Comparison of ENCODE assay signal across 9 cellular contexts in genomic region chr7:42945821-42946615, GRCh38. TPM values are rescaled to one million over a fixed set of nuclear protein-coding genes. Genes with fewer than 3 reads are reported as not detected.
DNase-seq lines count a peak whose midpoint lies in the region; ATAC-seq, FAIRE-seq and TF ChIP-seq lines count a peak whose summit lies in the region.
"Had no signal": no experiment of that assay in that cellular context is flagged by ENCODE, and none has a peak within 500 bp of the region (broad histone marks: within the 10 kb centered on the region; RNA-seq: fewer than 3 reads in every experiment).

No MANE protein-coding gene starts in this region.

- TF ChIP-seq RAD21 in A549 (conservative IDR thresholded peaks at IDR 0.05 in 1 of 2, IDR thresholded peaks at IDR 0.05 in 1 of 2): no peak

- POLR2A ChIA-PET in A549 (lab: Yijun Ruan, JAX): no interaction called here
- POLR2A ChIA-PET in activated CD4-positive, alpha-beta memory T cell treated with anti-CD3 and anti-CD28 coated beads for 36 hours (lab: Charles Lee): no interaction called here

- H3K4me3 ChIP-seq in A549: no peak overlapping the region

- no peak for FAIRE-seq in A549 (lab: Jason Lieb, UNC)

- TF ChIP-seq CTCF in A549 (IDR thresholded peaks at IDR 0.05): no peak

- no peaks in the 10 kb centered on the region for H3K4me1 ChIP-seq in A549

- intact Hi-C loops in activated CD4-positive, alpha-beta memory T cell treated with anti-CD3 and anti-CD28 coated beads for 36 hours (cut with micrococcal nuclease): no loop called here

- TF ChIP-seq EP300 in A549 (IDR thresholded peaks at IDR 0.05): no peak

- H3K4me2 ChIP-seq in A549: peak overlapping the region; percentile 14; the same call in 1 of the 3 replicates

- H3K27ac ChIP-seq in A549: no peak overlapping the region

- ATAC-seq in A549: peak; percentile 36; a peak in 3 of 6 replicates
- peak; percentile 50 for ATAC-seq in GM18873 (IDR thresholded peaks at IDR 0.05; ENCODE audit: low FRiP score, unreplicated experiment)
- peak; percentile 46 for ATAC-seq in HG02973 (IDR thresholded peaks at IDR 0.05; ENCODE audit: unreplicated experiment)

- no peaks in the 10 kb centered on the region for H3K9me3 ChIP-seq in A549

- DNase-seq in A549 (ENCODE audit: low read depth in 1 of 2, low spot score in 1 of 2) (no peak), NCI-H146 treated with DMSO at 0.1 percent for 48 hours (lab: John Stamatoyannopoulos, UW; ENCODE audit: unreplicated experiment) (no peak), NCI-H2107 treated with DMSO at 0.1 percent for 48 hours (lab: John Stamatoyannopoulos, UW; ENCODE audit: unreplicated experiment) (no peak), hippocampal formation (lab: John Stamatoyannopoulos, UW) (no peak)
- DNase-seq in activated CD4-positive, alpha-beta memory T cell treated with anti-CD3 and anti-CD28 coated beads for 36 hours: peak; percentile 33
- DNase-seq in effector CD8-positive, alpha-beta T cell (lab: John Stamatoyannopoulos, UW): no peak
- DNase-seq: DMS153 had no signal

- CTCF ChIA-PET in A549 (lab: Yijun Ruan, JAX): interaction anchor here (0.9 to 2.0 kb wide), 5 partner anchors 11 to 776 kb away, joined by 3 to 8 read pairs (median 3); partner anchors contain the start of gene STK17A
- CTCF ChIA-PET in activated CD4-positive, alpha-beta memory T cell treated with anti-CD3 and anti-CD28 coated beads for 36 hours (lab: Charles Lee): interaction anchor here (1.7 kb wide), 1 partner anchor 494 kb away, joined by 6 read pairs; no protein-coding TSS in a partner anchor

- H3K36me3 Mint-ChIP-seq in activated CD4-positive, alpha-beta memory T cell treated with anti-CD3 and anti-CD28 coated beads for 36 hours: no peaks in the 10 kb centered on the region

- peak overlapping the region; percentile 3 for H3K27ac Mint-ChIP-seq in activated CD4-positive, alpha-beta memory T cell treated with anti-CD3 and anti-CD28 coated beads for 36 hours

- no peaks in the 10 kb centered on the region for H3K27me3 Mint-ChIP-seq in activated CD4-positive, alpha-beta memory T cell treated with anti-CD3 and anti-CD28 coated beads for 36 hours

- H3K9me3 Mint-ChIP-seq in activated CD4-positive, alpha-beta memory T cell treated with anti-CD3 and anti-CD28 coated beads for 36 hours: no peaks in the 10 kb centered on the region

- H3K4me3 Mint-ChIP-seq in activated CD4-positive, alpha-beta memory T cell treated with anti-CD3 and anti-CD28 coated beads for 36 hours: peak overlapping the region; percentile 13

- TF ChIP-seq POLR2A in A549 (IDR thresholded peaks at IDR 0.05; ENCODE audit: low read length): no peak

- peaks cover 12% of the 10 kb centered on the region for H3K4me1 Mint-ChIP-seq in activated CD4-positive, alpha-beta memory T cell treated with anti-CD3 and anti-CD28 coated beads for 36 hours (ENCODE audit: low read depth)

- 28% methylated on average over 4 of the region's 4 CpGs for WGBS in A549 (ENCODE audit: missing lambda C conversion rate)

TF ChIP-seq in A549, 52 proteins besides CTCF, POLR2A, EP300 and RAD21:
- TF ChIP-seq NR3C1 (IDR thresholded peaks at IDR 0.05) (no peak), RFX5 (IDR thresholded peaks at IDR 0.05) (no peak), TP53 (CRISPR knock-in tag; IDR thresholded peaks at IDR 0.05) (no peak), ELK1 (IDR thresholded peaks at IDR 0.05; ENCODE audit: low read depth, low read length) (no peak), ATOH8 (CRISPR knock-in tag; IDR thresholded peaks at IDR 0.05; ENCODE audit: low read depth) (no peak), EHMT2 (IDR thresholded peaks at IDR 0.05; ENCODE audit: low read depth) (no peak), PHF8 (IDR thresholded peaks at IDR 0.05; ENCODE audit: borderline replicate concordance, low read depth) (no peak), FOSL2 (IDR thresholded peaks at IDR 0.05) (no peak), FOSL2 (CRISPR knock-in tag; IDR thresholded peaks at IDR 0.05) (no peak), SMC3 (IDR thresholded peaks at IDR 0.05) (no peak), REST (IDR thresholded peaks at IDR 0.05) (no peak), USF2 (IDR thresholded peaks at IDR 0.05) (no peak), EHF (CRISPR knock-in tag; IDR thresholded peaks at IDR 0.05) (no peak), RCOR1 (IDR thresholded peaks at IDR 0.05; ENCODE audit: low read depth, low read length) (no peak)
TF ChIP-seq in A549: peak in this region for 0.

RNA-seq across cellular contexts. Expression of gene MRPL32, which starts 13.8 kb away (rescaled TPM):
- polyA plus RNA-seq in A549 (2011; rRNA removed): 68.1 and 90.4 TPM in 2 replicates
- polyA plus RNA-seq in A549 (2012; cell fraction: cytosol; rRNA removed): 64.0 and 77.5 TPM in 2 replicates
- polyA plus RNA-seq in A549 (2012; cell fraction: nucleus; rRNA removed): 28.3 and 31.8 TPM in 2 replicates
- polyA plus RNA-seq in A549 (2017; fragmentation: RNase III; extraction: RNeasy Plus Mini Kit Qiagen cat#74134 plus additional on column Dnase treatment): 75.0 to 80.8 TPM (median 76.0 TPM) in 3 replicates
- polyA minus RNA-seq in A549 (2011; rRNA and poly(A)+ RNA removed): 7.6 and 8.5 TPM in 2 replicates
- total RNA-seq in activated CD4-positive, alpha-beta memory T cell treated with anti-CD3 and anti-CD28 coated beads for 36 hours: 10 to 100 TPM; 59.3 to 63.6 TPM

RNA-seq across cellular contexts. Expression of gene PSMA2, which starts 14.0 kb away (rescaled TPM):
- polyA plus RNA-seq in A549 (2011; rRNA removed) (241 and 324 TPM in 2 replicates), A549 (2017; fragmentation: RNase III; extraction: RNeasy Plus Mini Kit Qiagen cat#74134 plus additional on column Dnase treatment) (185 to 198 TPM (median 188 TPM) in 3 replicates)
- 98.9 and 125 TPM in 2 replicates for polyA plus RNA-seq in A549 (2012; cell fraction: cytosol; rRNA removed)
- 35.0 and 56.4 TPM in 2 replicates for polyA plus RNA-seq in A549 (2012; cell fraction: nucleus; rRNA removed)
- 13.6 and 14.8 TPM in 2 replicates for polyA minus RNA-seq in A549 (2011; rRNA and poly(A)+ RNA removed)
- total RNA-seq in activated CD4-positive, alpha-beta memory T cell treated with anti-CD3 and anti-CD28 coated beads for 36 hours: 100 to 1,000 TPM; 196 to 200 TPM

RNA-seq across cellular contexts. Expression of gene C7orf25, which starts 34.1 kb away (rescaled TPM):
- polyA plus RNA-seq in A549 (2011; rRNA removed) (3.7 and 4.2 TPM in 2 replicates), A549 (2017; fragmentation: RNase III; extraction: RNeasy Plus Mini Kit Qiagen cat#74134 plus additional on column Dnase treatment) (3.0 to 3.8 TPM (median 3.0 TPM) in 3 replicates)
- 2.3 TPM in 2 replicates for polyA plus RNA-seq in A549 (2012; cell fraction: cytosol; rRNA removed)
- polyA plus RNA-seq in A549 (2012; cell fraction: nucleus; rRNA removed): 1.00 and 1.4 TPM in 2 replicates
- polyA minus RNA-seq in A549 (2011; rRNA and poly(A)+ RNA removed): 1.2 and 1.7 TPM in 2 replicates
- 1 to 10 TPM; 3.6 to 4.3 TPM for total RNA-seq in activated CD4-positive, alpha-beta memory T cell treated with anti-CD3 and anti-CD28 coated beads for 36 hours
